In genomic region chr1:203072002-203072607, GRCh38 we compare ENCODE assay signal across 19 cellular contexts. TPM values are rescaled to one million over a fixed set of nuclear protein-coding genes. Genes with fewer than 3 reads are reported as not detected.
A peak's percentile ranks its signal among the peaks of the same experiment; 100 is the strongest.
DNase-seq lines count a peak whose midpoint lies in the region; TF ChIP-seq lines count a peak whose summit lies in the region.
"Had no signal": no experiment of that assay in that cellular context is flagged by ENCODE, and none has a peak within 500 bp of the region (broad histone marks: within the 10 kb centered on the region; RNA-seq: fewer than 3 reads in every experiment).

No MANE protein-coding gene starts in this region.

- DNase-seq in Caco-2 = no peak
- peak; percentile 19 for DNase-seq in NCI-H460 (ENCODE audit: extremely low read depth, low read depth)
- DNase-seq in fibroblast of the aortic adventitia (ENCODE audit: low read depth) = no peak
- DNase-seq in posterior vena cava (ENCODE audit: low spot score) = peak; percentile 4
- DNase-seq in stimulated activated CD4-positive, alpha-beta T cell treated with anti-CD3 and anti-CD28 coated beads, Interleukin-2, amount 100 ng/mL, for 24 hours = no peak
- no peak for DNase-seq in stimulated activated CD4-positive, alpha-beta T cell treated with anti-CD3 and anti-CD28 coated beads, Interleukin-15, amount 100 ng/mL, for 24 hours
- no peak for DNase-seq in effector CD4-positive, alpha-beta T cell
- no peak for DNase-seq in NCI-H524 treated with DMSO at 0.1 percent for 48 hours (lab: John Stamatoyannopoulos, UW)
- DNase-seq: GDM1, KG1, MV-4-11, NCI-H1694 treated with DMSO at 0.1 percent for 48 hours, NCI-H2107, NCI-H510A treated with DMSO at 0.1 percent for 48 hours, PC-3 had no signal

- peaks cover 1% of the 10 kb centered on the region; the same call in 1 of the 2 replicates for H3K36me3 ChIP-seq in Caco-2 (ENCODE audit: control insufficient read depth, insufficient read depth, low read length)

- peak overlapping the region; percentile 65 for H3K27ac Mint-ChIP-seq in Caco-2 (ENCODE audit: unreplicated experiment)

- H3K4me1 Mint-ChIP-seq in Caco-2 (ENCODE audit: low read depth, unreplicated experiment) = no peaks in the 10 kb centered on the region

- no peaks in the 10 kb centered on the region for H3K9me3 Mint-ChIP-seq in Caco-2 (ENCODE audit: unreplicated experiment)

- intact Hi-C loops in Caco-2 (cut with micrococcal nuclease; ENCODE audit: unreplicated experiment) = no loop called here
- intact Hi-C loops in posterior vena cava (cut with DNase I) = no loop called here

- H3K27me3 Mint-ChIP-seq in Caco-2 (ENCODE audit: insufficient read depth, unreplicated experiment) = no peaks in the 10 kb centered on the region

- no peaks in the 10 kb centered on the region for H3K9me3 ChIP-seq in Caco-2

- POLR2A ChIA-PET in Caco-2 (lab: Charles Lee) = no interaction called here

- H3K4me3 ChIP-seq in Caco-2 (ENCODE audit: low read depth, low read length) (no peak overlapping the region), fibroblast of the aortic adventitia (ENCODE audit: low read depth, low read length) (no peak overlapping the region)
- H3K4me3 ChIP-seq: GM12878 had no signal

- no peak overlapping the region for H3K4me3 Mint-ChIP-seq in Caco-2 (ENCODE audit: unreplicated experiment)

- CTCF ChIA-PET in Caco-2 (lab: Charles Lee) = no interaction called here

- no TSS peak for BruUV-seq in Caco-2 (replicated peaks; lab: Mats Ljungman, UMichigan)

- no peak for TF ChIP-seq CTCF in Caco-2 (IDR thresholded peaks at IDR 0.05; ENCODE audit: insufficient read depth in 1 of 2, low read depth in 1 of 2, low read length in 1 of 2, severe bottlenecking in 1 of 2, unreplicated experiment in 1 of 2)
- peak; percentile 4 for TF ChIP-seq CTCF in fibroblast of the aortic adventitia (IDR thresholded peaks at IDR 0.05; ENCODE audit: insufficient read depth, low read length)

- no peaks in the 10 kb centered on the region for H3K4me1 ChIP-seq in Caco-2

- no peaks in the 10 kb centered on the region for H3K27me3 ChIP-seq in Caco-2 (replicated peaks; ENCODE audit: control insufficient read depth, insufficient read depth, low read length)

- H3K36me3 Mint-ChIP-seq in Caco-2 (ENCODE audit: insufficient read depth, unreplicated experiment) = no peaks in the 10 kb centered on the region

RNA-seq across cellular contexts. Expression of gene MYOG, which starts 13.7 kb away (rescaled TPM):
- total RNA-seq in Caco-2 (2022) (not detected in 2 replicates), fibroblast of the aortic adventitia (ENCODE audit: low replicate concordance) (not detected in 2 replicates), posterior vena cava (not detected)
- not detected in 2 replicates for total RNA-seq in NCI-H460 (2014; rRNA removed; shearing (Covaris generic))
- polyA plus RNA-seq in NCI-H460 (2014; cell fraction: nucleus; rRNA removed) = not detected in 2 replicates
- total RNA-seq: A673, Daoy, GM12878, HepG2, PC-3 had no signal
- polyA plus RNA-seq: GM12878, HepG2 had no signal

RNA-seq across cellular contexts. Expression of gene PPFIA4, which starts 45.8 kb away (rescaled TPM):
- total RNA-seq in Caco-2 (2022) (8.7 and 9.4 TPM in 2 replicates), fibroblast of the aortic adventitia (ENCODE audit: low replicate concordance) (1.3 and 10.0 TPM in 2 replicates), posterior vena cava (1 to 10 TPM; 2.0 to 3.1 TPM)
- 3.4 and 4.2 TPM in 2 replicates for total RNA-seq in NCI-H460 (2014; rRNA removed; shearing (Covaris generic))
- 6.6 and 8.5 TPM in 2 replicates for polyA plus RNA-seq in NCI-H460 (2014; cell fraction: nucleus; rRNA removed)
- total RNA-seq: HepG2 had no signal

RNA-seq across cellular contexts. Expression of gene ADORA1, which starts 55.4 kb away (rescaled TPM):
- total RNA-seq in Caco-2 (2022) (46.0 and 50.4 TPM in 2 replicates), fibroblast of the aortic adventitia (ENCODE audit: low replicate concordance) (0.72 and 6.5 TPM in 2 replicates), posterior vena cava (1 to 10 TPM in 1 of 2 donors, under 1 TPM in 1; 0.32 to 1.3 TPM)
- 0.17 TPM in 1 of 2 replicates, not detected in the other for total RNA-seq in NCI-H460 (2014; rRNA removed; shearing (Covaris generic))
- not detected in 2 replicates for polyA plus RNA-seq in NCI-H460 (2014; cell fraction: nucleus; rRNA removed)
- total RNA-seq: GM12878 had no signal
- polyA plus RNA-seq: GM12878, HepG2 had no signal

Comparison
In these comparisons a context has a peak if more than half of its experiments do, and no peak if none do; other contexts are left out.
1. DNase-seq: peak in NCI-H460 (single experiment) and posterior vena cava (single experiment); none in Caco-2 (0 of 2), fibroblast of the aortic adventitia (single experiment), stimulated activated CD4-positive, alpha-beta T cell treated with anti-CD3 and anti-CD28 coated beads, Interleukin-2, amount 100 ng/mL, for 24 hours (0 of 2), stimulated activated CD4-positive, alpha-beta T cell treated with anti-CD3 and anti-CD28 coated beads, Interleukin-15, amount 100 ng/mL, for 24 hours (single experiment), effector CD4-positive, alpha-beta T cell (single experiment) and NCI-H524 treated with DMSO at 0.1 percent for 48 hours (single experiment).